In genomic region chr18:32439802-32440201, GRCh38 we compare ENCODE assay signal across 9 cellular contexts. TPM values are rescaled to one million over a fixed set of nuclear protein-coding genes. Genes with fewer than 3 reads are reported as not detected.
DNase-seq lines count a peak whose midpoint lies in the region; ATAC-seq and TF ChIP-seq lines count a peak whose summit lies in the region.
"Had no signal": no experiment of that assay in that cellular context is flagged by ENCODE, and none has a peak within 500 bp of the region (broad histone marks: within the 10 kb centered on the region; RNA-seq: fewer than 3 reads in every experiment).

No MANE protein-coding gene starts in this region.

- H2BK5ac ChIP-seq in neuronal stem cell (ENCODE audit: low read length), result no peak overlapping the region

- BruUV-seq in A673 (replicated peaks; lab: Mats Ljungman, UMichigan) (no TSS peak), OCI-LY7 (replicated peaks; lab: Mats Ljungman, UMichigan) (no TSS peak)

- TF ChIP-seq CTCF in A673 (conservative IDR thresholded peaks at IDR 0.05; ENCODE audit: low read depth, low read length), result peak; percentile 63
- TF ChIP-seq CTCF in GM12865 (IDR thresholded peaks at IDR 0.05; ENCODE audit: insufficient read depth, low read depth, low read length, missing control alignments), result peak; percentile 19
- TF ChIP-seq CTCF in OCI-LY7 (conservative IDR thresholded peaks at IDR 0.05; ENCODE audit: low read length), result peak; percentile 23; the same call in 1 of the 2 replicates

- no peaks in the 10 kb centered on the region; the same call in 1 of the 2 replicates for H4K20me1 ChIP-seq in OCI-LY7 (ENCODE audit: insufficient read depth, low read length)

- H3K14ac ChIP-seq in neuronal stem cell (ENCODE audit: low read length), result no peak overlapping the region

- H3K9me2 ChIP-seq in OCI-LY7 (ENCODE audit: insufficient read depth, low read length), result no peaks in the 10 kb centered on the region

- no peak overlapping the region for H2AK5ac ChIP-seq in neuronal stem cell (ENCODE audit: low read depth, low read length)

- DNase-seq in A673 (ENCODE audit: low spot score) (peak; percentile 43), GM12865 (ENCODE audit: low read depth) (no peak), OCI-LY7 (ENCODE audit: low spot score) (peak; percentile 0), germinal center (ENCODE audit: low spot score) (peak; percentile 3), neuronal stem cell (ENCODE audit: low spot score) (no peak), G401 (ENCODE audit: low spot score) (no peak)
- DNase-seq in activated T-cell treated with anti-CD3 and anti-CD28 coated beads, Interleukin-2, amount 50 U/mL, for 48 hours, result no peak
- DNase-seq: activated CD4-positive, alpha-beta T cell treated with anti-CD3 and anti-CD28 coated beads for 1 hour had no signal

- H2AFZ ChIP-seq in OCI-LY7 (ENCODE audit: low read length) (no peak overlapping the region), neuronal stem cell (ENCODE audit: low read length) (no peak overlapping the region)

- in situ Hi-C loops in G401 (cut with HindIII; ENCODE audit: low sequenced_read_pairs), result no loop called here

- no peak overlapping the region for H3K4ac ChIP-seq in neuronal stem cell (ENCODE audit: low read length)

- H3K79me2 ChIP-seq in OCI-LY7 (ENCODE audit: insufficient read depth, low read depth, low read length), result no peaks in the 10 kb centered on the region

- H3K18ac ChIP-seq in neuronal stem cell (ENCODE audit: low read length), result no peak overlapping the region

- intact Hi-C loops in A673 (cut with micrococcal nuclease; ENCODE audit: unreplicated experiment), result no loop called here
- intact Hi-C loops in OCI-LY7 (cut with micrococcal nuclease; ENCODE audit: unreplicated experiment), result no loop called here

- H3K4me1 ChIP-seq in A673 (ENCODE audit: insufficient read depth, low read length, poor library complexity, severe bottlenecking), result no peaks in the 10 kb centered on the region
- H3K4me1 ChIP-seq in OCI-LY7 (ENCODE audit: insufficient read depth, low read length, poor library complexity, severe bottlenecking), result no peaks in the 10 kb centered on the region
- peaks cover 4 to 15% of the 10 kb centered on the region in 2 donors for H3K4me1 ChIP-seq in neuronal stem cell (ENCODE audit: control insufficient read depth in 2 of 2, insufficient read depth in 1 of 2, low read depth in 1 of 2, low read length in 2 of 2)

- H3K23ac ChIP-seq in neuronal stem cell (ENCODE audit: low read depth, low read length, poor library complexity), result no peak overlapping the region

- H3K36me3 ChIP-seq in A673 (ENCODE audit: insufficient read depth, low read length, poor library complexity, severe bottlenecking) (no peaks in the 10 kb centered on the region), OCI-LY7 (ENCODE audit: insufficient read depth, low read length) (no peaks in the 10 kb centered on the region), neuronal stem cell (replicated peaks in 1 of 2; ENCODE audit: control insufficient read depth in 2 of 2, insufficient read depth in 2 of 2, low read length in 2 of 2) (no peaks in the 10 kb centered on the region)

- no peak for ATAC-seq in esophagus mucosa

- no peak overlapping the region for H2BK120ac ChIP-seq in neuronal stem cell (ENCODE audit: low read depth, low read length)

- POLR2A ChIA-PET in A673 (lab: Charles Lee; ENCODE audit: low non-redundant PET), result no interaction called here
- POLR2A ChIA-PET in OCI-LY7 (lab: Charles Lee), result no interaction called here

- no peak overlapping the region for H4K91ac ChIP-seq in neuronal stem cell (ENCODE audit: low read depth, low read length, poor library complexity)

- no peak overlapping the region for H4K8ac ChIP-seq in neuronal stem cell (ENCODE audit: low read depth, low read length)

- H3K27ac ChIP-seq in A673 (ENCODE audit: low read depth, low read length, poor library complexity, severe bottlenecking) (no peak overlapping the region), OCI-LY7 (ENCODE audit: low read depth, low read length, poor library complexity, severe bottlenecking) (no peak overlapping the region), neuronal stem cell (replicated peaks; ENCODE audit: low read length) (no peak overlapping the region)

- no peak overlapping the region for H3K9ac ChIP-seq in neuronal stem cell (ENCODE audit: low read depth, low read length, poor library complexity)

- no peak overlapping the region for H3K4me3 ChIP-seq in A673 (ENCODE audit: low read depth, low read length, poor library complexity, severe bottlenecking)
- no peak overlapping the region for H3K4me3 ChIP-seq in GM12865 (ENCODE audit: low read depth, low read length)
- H3K4me3 ChIP-seq in OCI-LY7 (ENCODE audit: low read depth, low read length, poor library complexity, severe bottlenecking), result no peak overlapping the region
- H3K4me3 ChIP-seq in neuronal stem cell (ENCODE audit: low read length in 2 of 2), result no peak overlapping the region

- no CpG with 5 or more reads among the region's 1 CpG for WGBS in neuronal stem cell (ENCODE audit: extremely low coverage in 2 of 2, insufficient read length in 2 of 2, insufficient replicate concordance in 1 of 2), 2 donors

- H3K79me1 ChIP-seq in neuronal stem cell (ENCODE audit: low read depth, low read length), result no peaks in the 10 kb centered on the region

- CTCF ChIA-PET in A673 (lab: Charles Lee), result interaction anchor here (1.0 kb wide), 1 partner anchor 150 kb away, joined by 3 read pairs; no protein-coding TSS in a partner anchor
- CTCF ChIA-PET in OCI-LY7 (lab: Charles Lee; ENCODE audit: unreplicated experiment), result no interaction called here

- no peak overlapping the region for H2BK12ac ChIP-seq in neuronal stem cell (ENCODE audit: low read length)

- H3K4me2 ChIP-seq in OCI-LY7 (ENCODE audit: low read length) (no peak overlapping the region), neuronal stem cell (ENCODE audit: insufficient read depth, low read length, poor library complexity, severe bottlenecking) (no peak overlapping the region)

- no peak overlapping the region for H2BK15ac ChIP-seq in neuronal stem cell (ENCODE audit: low read length)

- H3K27me3 ChIP-seq in A673 (replicated peaks; ENCODE audit: insufficient read depth, low read depth, low read length, poor library complexity), result no peaks in the 10 kb centered on the region
- peaks cover 0 to 1% (median 0%) of the 10 kb centered on the region in 3 experiments for H3K27me3 ChIP-seq in neuronal stem cell (ENCODE audit: control insufficient read depth in 3 of 3, insufficient read depth in 3 of 3, low read depth in 1 of 3, low read length in 3 of 3)

- H3K9me3 ChIP-seq in A673 (ENCODE audit: low read depth, low read length, poor library complexity, severe bottlenecking) (no peaks in the 10 kb centered on the region), OCI-LY7 (ENCODE audit: low read length) (no peaks in the 10 kb centered on the region), neuronal stem cell (replicated peaks in 1 of 2; ENCODE audit: control insufficient read depth in 2 of 2, insufficient read depth in 1 of 2, low read depth in 1 of 2, low read length in 2 of 2) (no peaks in the 10 kb centered on the region)

RNA-seq across cellular contexts. Expression of gene GAREM1, which starts 30.9 kb away (rescaled TPM):
- total RNA-seq in A673 (2021) (8.4 and 9.5 TPM in 2 replicates), OCI-LY7 (2022) (1.0 and 2.4 TPM in 2 replicates), esophagus mucosa (22.9 TPM)
- total RNA-seq in OCI-LY7 (2014; rRNA removed; shearing (Covaris generic)), result 0.80 and 2.7 TPM in 2 replicates
- polyA plus RNA-seq in neuronal stem cell (2013, experiment 1 of 2), result 6.6 TPM
- 6.5 TPM for polyA plus RNA-seq in neuronal stem cell (2013, experiment 2 of 2)
- not detected in 2 replicates for total RNA-seq in G401 (2014; rRNA removed; shearing (Covaris generic))

Comparison
In these comparisons a context has a peak if more than half of its experiments do, and no peak if none do; other contexts are left out.
1. DNase-seq: peak in A673 (single experiment), OCI-LY7 (single experiment) and germinal center (single experiment); none in GM12865 (single experiment), activated T-cell treated with anti-CD3 and anti-CD28 coated beads, Interleukin-2, amount 50 U/mL, for 48 hours (0 of 2), neuronal stem cell (single experiment) and G401 (single experiment).
2. Peak in every context shown above with its lines, with median percentiles within 50 percentile points of each other: CTCF ChIP-seq.